ENCODE assay signal across 1 cellular context in genomic region chr3:197734667-197735318, GRCh38.
TF ChIP-seq lines count a peak whose summit lies in the region.

No MANE protein-coding gene starts in this region.

TF ChIP-seq in GM23338, 12 proteins besides CTCF, POLR2A, EP300 and RAD21 (continued from another document):
- no peak for TF ChIP-seq ZNF462 (CRISPR knock-in tag; IDR thresholded peaks at IDR 0.05)
- no peak for TF ChIP-seq POLR2AphosphoS5 (IDR thresholded peaks at IDR 0.05; ENCODE audit: low read depth)
- TF ChIP-seq CREB1 (CRISPR knock-in tag; IDR thresholded peaks at IDR 0.05; ENCODE audit: low read depth), result no peak
- TF ChIP-seq JUNB (IDR thresholded peaks at IDR 0.05; ENCODE audit: unreplicated experiment), result no peak
- TF ChIP-seq ZNF114 (CRISPR knock-in tag; IDR thresholded peaks at IDR 0.05), result no peak
- TF ChIP-seq STAT1 (IDR thresholded peaks at IDR 0.05; ENCODE audit: unreplicated experiment), result no peak
- TF ChIP-seq EZH2 (IDR thresholded peaks at IDR 0.05; ENCODE audit: low read depth, unreplicated experiment), result no peak
- TF ChIP-seq ZNF331 (CRISPR knock-in tag; IDR thresholded peaks at IDR 0.05; ENCODE audit: low read depth), result no peak
- TF ChIP-seq EZH2phosphoT487 (IDR thresholded peaks at IDR 0.05; ENCODE audit: unreplicated experiment), result no peak
- TF ChIP-seq ETS1 (IDR thresholded peaks at IDR 0.05), result no peak
